10 cellular contexts compared by ENCODE assay signal in the genomic region with DNA sequence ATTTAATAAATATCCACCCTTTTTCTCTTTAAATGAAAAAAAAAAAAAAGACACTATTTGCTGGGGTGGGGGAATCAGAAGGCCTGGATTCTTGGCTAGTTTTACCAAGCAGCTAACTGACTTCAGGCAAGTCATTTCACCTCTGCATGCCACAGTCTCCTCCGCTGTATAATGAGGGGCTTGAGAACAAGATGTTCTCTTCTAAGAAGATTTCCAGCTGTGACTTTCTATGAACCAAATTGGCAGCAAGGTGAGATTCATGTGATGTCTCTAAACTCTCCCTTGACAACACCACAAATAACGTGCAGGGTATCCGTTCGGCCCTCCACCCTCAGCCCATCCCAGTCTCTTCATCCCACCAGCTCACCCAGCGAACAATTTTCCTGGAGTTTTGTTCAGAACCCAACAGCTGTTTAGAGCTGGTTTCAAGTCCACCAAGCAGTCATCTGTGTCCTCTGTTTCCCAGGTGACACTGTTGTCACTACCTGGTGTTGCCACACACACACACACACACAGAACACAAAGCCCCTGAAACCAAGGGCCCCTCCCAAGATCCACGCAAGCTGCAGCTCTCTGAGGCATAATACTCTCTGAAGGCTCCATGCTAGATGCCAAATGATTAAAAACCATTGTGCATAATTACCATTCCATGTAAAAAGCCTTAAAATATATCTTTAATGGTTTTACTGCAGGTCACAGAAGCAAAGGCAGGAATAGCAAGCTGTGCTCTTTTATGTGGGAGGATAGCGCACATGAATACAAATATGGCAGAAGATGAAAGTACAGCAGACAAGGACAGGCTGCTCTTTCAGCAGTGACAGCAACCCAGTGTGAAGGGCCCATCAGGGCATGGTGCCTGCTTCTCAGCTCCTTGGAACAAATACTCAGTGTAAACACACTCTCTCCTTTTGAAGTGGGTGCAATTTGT. TPM values are rescaled to one million over a fixed set of nuclear protein-coding genes. Genes with fewer than 3 reads are reported as not detected.
DNase-seq lines count a peak whose midpoint lies in the region; ATAC-seq and TF ChIP-seq lines count a peak whose summit lies in the region.
"Had no signal": no experiment of that assay in that cellular context is flagged by ENCODE, and none has a peak within 500 bp of the region (broad histone marks: within the 10 kb centered on the region; RNA-seq: fewer than 3 reads in every experiment).

No MANE protein-coding gene starts in this region.

- DNase-seq in NCI-H510A treated with DMSO at 0.1 percent for 48 hours (lab: John Stamatoyannopoulos, UW) (peak; percentile 12), psoas muscle (no peak)
- no peak for DNase-seq in activated effector memory CD4-positive, alpha-beta T cell treated with Interleukin-2 at 50 U/mL for 16 hours
- no peak for DNase-seq in stimulated activated CD4-positive, alpha-beta T cell treated with anti-CD3 and anti-CD28 coated beads, Interleukin-12 subunit alpha, Interleukin-12 subunit beta, amount 100 ng/mL, for 4 hours
- DNase-seq: activated CD4-positive, alpha-beta T cell treated with anti-CD3 and anti-CD28 coated beads, Interleukin-2, amount 50 U/mL, for 4 hours; dermis blood vessel endothelial cell; NCI-H2171 treated with DMSO at 0.1 percent for 48 hours had no signal

- intact Hi-C loops in psoas muscle (cut with DNase I) = no loop called here

- H3K27me3 ChIP-seq in psoas muscle (ENCODE audit: insufficient read depth in 3 of 3, low read length in 2 of 3) (no peaks in the 10 kb centered on the region), gastroesophageal sphincter (no peaks in the 10 kb centered on the region)

- WGBS in psoas muscle, 3 donors = 36 to 81% (median 55%) methylated on average over 7 of the region's 7 CpGs
- WGBS in gastroesophageal sphincter (ENCODE audit: low coverage in 1 of 2), 2 donors = 79 to 81% methylated on average over 6 to 7 of the region's 7 CpGs

- no peak for TF ChIP-seq EP300 in gastroesophageal sphincter (IDR thresholded peaks at IDR 0.05)

- H3K4me1 ChIP-seq in psoas muscle (peaks cover 23% of the 10 kb centered on the region), gastroesophageal sphincter (peaks cover 0 to 19% (median 0%) of the 10 kb centered on the region in 3 donors)

- TF ChIP-seq POLR2A in gastroesophageal sphincter (IDR thresholded peaks at IDR 0.05) = no peak

- H3K36me3 ChIP-seq in psoas muscle (ENCODE audit: insufficient read depth in 1 of 2, low read depth in 1 of 2) = no peaks in the 10 kb centered on the region
- H3K36me3 ChIP-seq in gastroesophageal sphincter = no peaks in the 10 kb centered on the region

- H3K9me3 ChIP-seq in psoas muscle (no peaks in the 10 kb centered on the region), gastroesophageal sphincter (no peaks in the 10 kb centered on the region)

- H3K4me3 ChIP-seq in psoas muscle (no peak overlapping the region), gastroesophageal sphincter (no peak overlapping the region)

- no peak overlapping the region for H3K27ac ChIP-seq in psoas muscle
- H3K27ac ChIP-seq in gastroesophageal sphincter = no peak overlapping the region

- no peak for TF ChIP-seq CTCF in psoas muscle (IDR thresholded peaks at IDR 0.05)
- no peak for TF ChIP-seq CTCF in gastroesophageal sphincter (IDR thresholded peaks at IDR 0.05)

- ATAC-seq in GM19395 (IDR thresholded peaks at IDR 0.05; ENCODE audit: unreplicated experiment) (peak; percentile 37), HG02759 (IDR thresholded peaks at IDR 0.05; ENCODE audit: unreplicated experiment) (peak; percentile 32), psoas muscle (peak in 3 of 4 donors; percentile 48 to 74 (median 67)), gastroesophageal sphincter (no peak)

RNA-seq across cellular contexts. Expression of a gene that starts 48.2 kb away (rescaled TPM):
- total RNA-seq in psoas muscle (1 to 10 TPM; 5.2 to 6.8 (median 5.5) TPM), gastroesophageal sphincter (10 to 100 TPM in 2 of 4 donors, 1 to 10 TPM in 2; 2.8 to 15.0 (median 9.4) TPM)
- 1 to 10 TPM; 1.6 to 6.0 (median 4.3) TPM for polyA plus RNA-seq in psoas muscle
